ENCODE assay signal across 8 cellular contexts in genomic region chr19:49876422-49877019, GRCh38. TPM values are rescaled to one million over a fixed set of nuclear protein-coding genes. Genes with fewer than 3 reads are reported as not detected.
DNase-seq lines count a peak whose midpoint lies in the region; TF ChIP-seq lines count a peak whose summit lies in the region.

No MANE protein-coding gene starts in this region.

- peak overlapping the region; percentile 99 for H3K9ac ChIP-seq in endocrine pancreas (ENCODE audit: control insufficient read depth, insufficient read depth, low read length)

- no peak for TF ChIP-seq CTCF in GM20000 (IDR thresholded peaks at IDR 0.05; ENCODE audit: extremely low read depth, missing control alignments)

- DNase-seq in CMK (ENCODE audit: low read depth): peak; percentile 99
- peak; percentile 89 for DNase-seq in GM20000 (ENCODE audit: low spot score)
- DNase-seq in HT-29 (ENCODE audit: low spot score): peak; percentile 100
- DNase-seq in NK-92 treated with Interleukin-12 subunit alpha and Interleukin-12 subunit beta, amount 100 ng/mL, for 24 hours (lab: John Stamatoyannopoulos, UW): peak; percentile 96
- peak; percentile 92 to 96 for DNase-seq in activated CD8-positive, alpha-beta memory T cell treated with anti-CD3 and anti-CD28 coated beads for 4 hours (ENCODE audit: low read depth in 2 of 2)
- DNase-seq in stimulated activated CD8-positive, alpha-beta memory T cell treated with anti-CD3 and anti-CD28 coated beads, Interleukin-15, amount 100 ng/mL, for 4 hours (ENCODE audit: low read depth in 2 of 2): peak; percentile 95

- H3K36me3 ChIP-seq in endocrine pancreas (ENCODE audit: control insufficient read depth, insufficient read depth, low read length) (peaks cover 3% of the 10 kb centered on the region), mesodermal cell (ENCODE audit: control insufficient read depth, insufficient read depth, low read length) (peaks cover 46% of the 10 kb centered on the region)

- WGBS in mesodermal cell (ENCODE audit: insufficient coverage in 2 of 2), 2 experiments: 0% methylated on average over 40 to 41 of the region's 46 CpGs

- H3K4me3 ChIP-seq in endocrine pancreas (ENCODE audit: control insufficient read depth, insufficient read depth, low read length) (peak overlapping the region; percentile 69), mesodermal cell (ENCODE audit: extremely low read depth, insufficient read depth, low read length, poor library complexity, severe bottlenecking) (peak overlapping the region; percentile 99)

- no peaks in the 10 kb centered on the region for H3K27me3 ChIP-seq in endocrine pancreas (ENCODE audit: control insufficient read depth, insufficient read depth, low read length)

- no peaks in the 10 kb centered on the region for H3K9me3 ChIP-seq in endocrine pancreas (ENCODE audit: control insufficient read depth, low read length)
- no peaks in the 10 kb centered on the region for H3K9me3 ChIP-seq in mesodermal cell (ENCODE audit: control insufficient read depth, low read length)

- peak overlapping the region; percentile 98 for H3K27ac ChIP-seq in mesodermal cell (ENCODE audit: low read depth, low read length, severe bottlenecking)

- H3K4me1 ChIP-seq in endocrine pancreas (ENCODE audit: control insufficient read depth, insufficient read depth, low read length): no peaks in the 10 kb centered on the region
- H3K4me1 ChIP-seq in mesodermal cell (ENCODE audit: control insufficient read depth, insufficient read depth, low read length, poor library complexity, severe bottlenecking): peaks cover 11% of the 10 kb centered on the region

RNA-seq across cellular contexts. Expression of gene AKT1S1, which starts 0.6 kb away (rescaled TPM):
- 89.9 and 96.4 TPM in 2 replicates for total RNA-seq in HT-29 (2014; rRNA removed; shearing (Covaris generic))
- polyA plus RNA-seq in mesodermal cell (2013, experiment 1 of 2): 49.5 TPM
- polyA plus RNA-seq in mesodermal cell (2013, experiment 2 of 2): 40.1 TPM

RNA-seq across cellular contexts. Expression of gene TBC1D17, which starts 1.0 kb away (rescaled TPM):
- total RNA-seq in HT-29 (2014; rRNA removed; shearing (Covaris generic)): 34.5 and 38.4 TPM in 2 replicates
- 37.6 TPM for polyA plus RNA-seq in mesodermal cell (2013, experiment 1 of 2)
- polyA plus RNA-seq in mesodermal cell (2013, experiment 2 of 2): 34.7 TPM

RNA-seq across cellular contexts. Expression of gene PNKP, which starts 9.1 kb away (rescaled TPM):
- total RNA-seq in HT-29 (2014; rRNA removed; shearing (Covaris generic)): 215 and 243 TPM in 2 replicates
- polyA plus RNA-seq in mesodermal cell (2013, experiment 1 of 2): 49.6 TPM
- 41.8 TPM for polyA plus RNA-seq in mesodermal cell (2013, experiment 2 of 2)

RNA-seq across cellular contexts. Expression of gene IL4I1, which starts 20.2 kb away (rescaled TPM):
- 1.1 and 2.3 TPM in 2 replicates for total RNA-seq in HT-29 (2014; rRNA removed; shearing (Covaris generic))
- polyA plus RNA-seq in mesodermal cell (2013, experiment 1 of 2): 1.8 TPM
- 0.81 TPM for polyA plus RNA-seq in mesodermal cell (2013, experiment 2 of 2)

RNA-seq across cellular contexts. Expression of gene PTOV1, which starts 25.6 kb away (rescaled TPM):
- total RNA-seq in HT-29 (2014; rRNA removed; shearing (Covaris generic)): 188 and 218 TPM in 2 replicates
- 311 TPM for polyA plus RNA-seq in mesodermal cell (2013, experiment 1 of 2)
- polyA plus RNA-seq in mesodermal cell (2013, experiment 2 of 2): 245 TPM

Comparison
In these comparisons a context has a peak if more than half of its experiments do, and no peak if none do; other contexts are left out.
1. Peak in every context shown above with its lines: DNase-seq, H3K4me3 ChIP-seq and H3K27ac ChIP-seq.